Comparison of ENCODE assay signal across 23 cellular contexts in the genomic region with DNA sequence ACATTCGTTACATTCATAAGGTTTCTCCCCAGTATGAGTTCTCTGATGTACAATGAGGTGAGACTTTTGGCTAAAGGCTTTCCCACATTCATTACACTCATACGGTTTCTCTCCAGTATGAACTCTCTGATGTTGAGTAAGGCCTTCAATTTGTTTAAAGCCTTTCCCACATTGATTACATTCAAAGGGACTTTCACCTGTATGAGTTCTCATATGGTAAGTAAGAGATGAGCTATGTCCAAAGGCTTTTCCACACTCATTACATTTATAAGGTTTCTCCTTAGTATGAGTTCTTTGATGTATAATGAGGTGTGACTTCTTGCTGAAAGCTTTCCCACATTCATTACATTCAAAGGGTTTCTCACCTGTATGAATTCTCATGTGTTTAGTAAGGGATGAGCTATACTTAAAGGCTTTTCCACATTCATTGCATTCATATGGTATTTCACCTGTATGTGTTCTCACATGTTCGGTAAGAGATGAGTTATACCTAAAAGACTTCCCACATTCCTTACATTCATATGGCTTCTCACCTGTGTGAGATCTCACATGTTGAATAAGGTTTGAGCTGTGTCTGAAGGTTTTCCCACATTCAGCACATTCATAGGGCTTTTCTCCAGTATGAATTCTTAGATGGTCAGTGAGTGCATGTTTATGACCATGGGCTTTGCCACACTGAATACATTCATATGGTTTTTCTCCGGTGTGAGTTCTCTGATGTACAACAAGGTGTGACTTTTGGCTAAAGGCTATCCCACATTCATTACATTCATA. TPM values are rescaled to one million over a fixed set of nuclear protein-coding genes. Genes with fewer than 3 reads are reported as not detected.
DNase-seq lines count a peak whose midpoint lies in the region; ATAC-seq lines count a peak whose summit lies in the region.
"Had no signal": no experiment of that assay in that cellular context is flagged by ENCODE, and none has a peak within 500 bp of the region (broad histone marks: within the 10 kb centered on the region; RNA-seq: fewer than 3 reads in every experiment).

No MANE protein-coding gene starts in this region.

- no peak overlapping the region for H3K18ac ChIP-seq in neuronal stem cell (ENCODE audit: low read length)

- no peaks in the 10 kb centered on the region for H3K4me1 ChIP-seq in neuronal stem cell (ENCODE audit: control insufficient read depth in 2 of 2, insufficient read depth in 1 of 2, low read depth in 1 of 2, low read length in 2 of 2)
- H3K4me1 ChIP-seq: esophagus squamous epithelium, tibial artery had no signal

- no peaks in the 10 kb centered on the region for H3K27me3 ChIP-seq in neuronal stem cell (ENCODE audit: control insufficient read depth in 3 of 3, insufficient read depth in 3 of 3, low read depth in 1 of 3, low read length in 3 of 3)
- H3K27me3 ChIP-seq: esophagus squamous epithelium, tibial artery had no signal

- H2BK12ac ChIP-seq in neuronal stem cell (ENCODE audit: low read length), result no peak overlapping the region

- H3K14ac ChIP-seq in neuronal stem cell (ENCODE audit: low read length), result no peak overlapping the region

- DNase-seq in DMS 273 (lab: John Stamatoyannopoulos, UW; ENCODE audit: unreplicated experiment), result peak; percentile 13
- no peak for DNase-seq in DMS 273 treated with DMSO at 0.1 percent for 48 hours (lab: John Stamatoyannopoulos, UW)
- peak; percentile 4 for DNase-seq in NAMALWA (ENCODE audit: low spot score)
- DNase-seq in dermis blood vessel endothelial cell, result peak; percentile 1
- peak; percentile 12 for DNase-seq in myocyte (ENCODE audit: low read depth)
- DNase-seq in neuronal stem cell (ENCODE audit: low spot score), result no peak
- DNase-seq in inferior parietal cortex (ENCODE audit: extremely low spot score), result no peak
- DNase-seq: activated CD8-positive, alpha-beta T cell treated with anti-CD3 and anti-CD28 coated beads for 36 hours; activated T-cell treated with anti-CD3 and anti-CD28 coated beads, Interleukin-2, amount 50 U/mL, for 4 hours; DND-41; esophagus squamous epithelium; hypothalamus; midbrain; NCI-H345; SHP77; stimulated activated CD4-positive, alpha-beta T cell treated with anti-CD3 and anti-CD28 coated beads, Interleukin-15, amount 100 ng/mL, for 24 hours; stimulated activated naive B cell treated with anti-CD40 and anti-IgM and Interleukin-4, amounts not matched to agents 10 μg/mL and 1 μg/mL and 100 μg/mL, for 72 hours; tibial artery; WERI-Rb-1 had no signal

- H2BK5ac ChIP-seq in neuronal stem cell (ENCODE audit: low read length), result no peak overlapping the region

- H3K4me2 ChIP-seq in neuronal stem cell (ENCODE audit: insufficient read depth, low read length, poor library complexity, severe bottlenecking), result no peak overlapping the region

- H2BK120ac ChIP-seq in neuronal stem cell (ENCODE audit: low read depth, low read length), result no peak overlapping the region

- no peak overlapping the region for H2BK15ac ChIP-seq in neuronal stem cell (ENCODE audit: low read length)

- H4K8ac ChIP-seq in neuronal stem cell (ENCODE audit: low read depth, low read length), result no peak overlapping the region

- H4K91ac ChIP-seq in neuronal stem cell (ENCODE audit: low read depth, low read length, poor library complexity), result no peak overlapping the region

- peaks cover 27 to 94% of the 10 kb centered on the region in 2 donors for H3K9me3 ChIP-seq in neuronal stem cell (replicated peaks in 1 of 2; ENCODE audit: control insufficient read depth in 2 of 2, insufficient read depth in 1 of 2, low read depth in 1 of 2, low read length in 2 of 2)

- H3K4ac ChIP-seq in neuronal stem cell (ENCODE audit: low read length), result no peak overlapping the region

- peaks cover 13 to 69% of the 10 kb centered on the region in 2 donors for H3K36me3 ChIP-seq in neuronal stem cell (replicated peaks in 1 of 2; ENCODE audit: control insufficient read depth in 2 of 2, insufficient read depth in 2 of 2, low read length in 2 of 2)

- no peaks in the 10 kb centered on the region for H3K79me1 ChIP-seq in neuronal stem cell (ENCODE audit: low read depth, low read length)

- H3K9ac ChIP-seq in neuronal stem cell (ENCODE audit: low read depth, low read length, poor library complexity), result no peak overlapping the region

- ATAC-seq in HG03520 (IDR thresholded peaks at IDR 0.05; ENCODE audit: unreplicated experiment), result no peak
- ATAC-seq: activated CD8-positive, alpha-beta T cell treated with anti-CD3 and anti-CD28 coated beads for 36 hours; activated naive CD4-positive, alpha-beta T cell treated with anti-CD3 and anti-CD28 coated beads, Interleukin-2, amount 50 U/mL, for 72 hours; activated T-cell treated with anti-CD3 and anti-CD28 coated beads, Interleukin-2, amount 50 U/mL, for 4 hours; stimulated activated naive B cell treated with anti-CD40 and anti-IgM and Interleukin-4, amounts not matched to agents 10 μg/mL and 1 μg/mL and 100 μg/mL, for 72 hours had no signal

- H3K23ac ChIP-seq in neuronal stem cell (ENCODE audit: low read depth, low read length, poor library complexity), result no peak overlapping the region

- no peak overlapping the region for H2AFZ ChIP-seq in neuronal stem cell (ENCODE audit: low read length)

- WGBS in neuronal stem cell (ENCODE audit: extremely low coverage in 2 of 2, insufficient read length in 2 of 2, insufficient replicate concordance in 1 of 2), 2 donors, result no CpG with 5 or more reads among the region's 4 CpGs

- no peak overlapping the region for H3K27ac ChIP-seq in neuronal stem cell (replicated peaks; ENCODE audit: low read length)
- H3K27ac ChIP-seq: 22Rv1, C4-2B, esophagus squamous epithelium, tibial artery, WERI-Rb-1 had no signal

- no peak overlapping the region for H2AK5ac ChIP-seq in neuronal stem cell (ENCODE audit: low read depth, low read length)

- H3K4me3 ChIP-seq in neuronal stem cell (ENCODE audit: low read length in 2 of 2), result no peak overlapping the region
- H3K4me3 ChIP-seq: esophagus squamous epithelium, tibial artery had no signal

RNA-seq across cellular contexts. Expression of a gene that starts 13.5 kb away (rescaled TPM):
- 1.7 and 2.0 TPM in 2 replicates for total RNA-seq in dermis blood vessel endothelial cell
- 5.5 and 7.8 TPM in 2 replicates for total RNA-seq in myocyte
- polyA plus RNA-seq in myocyte (2012), result 1.2 TPM
- 5.3 TPM for polyA plus RNA-seq in neuronal stem cell (2013, experiment 1 of 2)
- polyA plus RNA-seq in neuronal stem cell (2013, experiment 2 of 2), result 5.4 TPM

RNA-seq across cellular contexts. Expression of a gene that starts 31.1 kb away (rescaled TPM):
- total RNA-seq in dermis blood vessel endothelial cell (0.60 and 0.68 TPM in 2 replicates), myocyte (0.36 and 1.1 TPM in 2 replicates)
- 0.24 TPM for polyA plus RNA-seq in myocyte (2012)
- polyA plus RNA-seq in neuronal stem cell (2013, experiment 1 of 2), result 9.5 TPM
- polyA plus RNA-seq in neuronal stem cell (2013, experiment 2 of 2), result 9.7 TPM

Comparison
In these comparisons a context has a peak if more than half of its experiments do, and no peak if none do; other contexts are left out.
1. DNase-seq: peak in DMS 273 (single experiment), NAMALWA (single experiment), dermis blood vessel endothelial cell (single experiment) and myocyte (single experiment); none in DMS 273 treated with DMSO at 0.1 percent for 48 hours (single experiment), neuronal stem cell (single experiment) and inferior parietal cortex (single experiment).